ENCODE assay signal across 27 cellular contexts in genomic region chr14:24258119-24258518, GRCh38. TPM values are rescaled to one million over a fixed set of nuclear protein-coding genes. Genes with fewer than 3 reads are reported as not detected.
"Had no signal": no experiment of that assay in that cellular context is flagged by ENCODE, and none has a peak within 500 bp of the region (broad histone marks: within the 10 kb centered on the region; RNA-seq: fewer than 3 reads in every experiment).

No MANE protein-coding gene starts in this region.

- H3K27ac Mint-ChIP-seq: natural killer cell had no signal

- H3K4me2 ChIP-seq: smooth muscle cell had no signal

- DNase-seq: dermis blood vessel endothelial cell; effector memory CD4-positive, alpha-beta T cell; foreskin keratinocyte; hypothalamus; immature natural killer cell; islet precursor cell; mesendoderm; natural killer cell; stimulated activated CD4-positive, alpha-beta T cell treated with anti-CD3 and anti-CD28 coated beads, Interleukin-2, amount 100 ng/mL, for 24 hours; stimulated activated CD4-positive, alpha-beta T cell treated with anti-CD3 and anti-CD28 coated beads, Interleukin-4, amount 100 ng/mL, for 24 hours; stimulated activated naive CD8-positive, alpha-beta T cell treated with anti-CD3 and anti-CD28 coated beads, Interleukin-15, Interleukin-2, amounts not matched to agents 100 U/mL and 50 U/mL, for 24 hours; substantia nigra; testis; upper lobe of left lung had no signal

- H3K36me3 ChIP-seq: cardiac muscle cell, pancreas, prostate gland, right atrium auricular region had no signal

- H3K27me3 Mint-ChIP-seq: central memory CD8-positive, alpha-beta T cell had no signal

- H3K4me3 ChIP-seq: cardiac muscle cell, coronary artery, gastroesophageal sphincter, pancreas, prostate gland, right atrium auricular region, smooth muscle cell, testis, tibial artery, upper lobe of left lung had no signal

- H3K4me1 Mint-ChIP-seq: central memory CD8-positive, alpha-beta T cell; immature natural killer cell; natural killer cell; stimulated activated effector memory CD8-positive, alpha-beta T cell treated with anti-CD3 and anti-CD28 coated beads, Interleukin-12 subunit alpha, Interleukin-12 subunit beta, amount 100 ng/mL, for 72 hours had no signal

- H3K4me1 ChIP-seq: pancreas, prostate gland, right atrium auricular region, testis had no signal

- H3K27ac ChIP-seq: foreskin keratinocyte, gastroesophageal sphincter, neutrophil, prostate gland, right atrium auricular region, testis, tibial artery had no signal

- H3K9me3 Mint-ChIP-seq: central memory CD8-positive, alpha-beta T cell; immature natural killer cell; natural killer cell; stimulated activated effector memory CD8-positive, alpha-beta T cell treated with anti-CD3 and anti-CD28 coated beads, Interleukin-12 subunit alpha, Interleukin-12 subunit beta, amount 100 ng/mL, for 72 hours had no signal

- ATAC-seq: esophagus mucosa; gastroesophageal sphincter; left lobe of liver; natural killer cell; stimulated activated effector memory CD8-positive, alpha-beta T cell treated with anti-CD3 and anti-CD28 coated beads, Interleukin-12 subunit alpha, Interleukin-12 subunit beta, amount 100 ng/mL, for 72 hours; stimulated activated naive CD8-positive, alpha-beta T cell treated with anti-CD3 and anti-CD28 coated beads, Interleukin-15, Interleukin-2, amounts not matched to agents 100 U/mL and 50 U/mL, for 24 hours had no signal

- H3K9me3 ChIP-seq: gastroesophageal sphincter, neutrophil, pancreas, prostate gland, right atrium auricular region, testis, tibial artery, upper lobe of left lung had no signal

- H3K4me3 Mint-ChIP-seq: central memory CD8-positive, alpha-beta T cell; immature natural killer cell; natural killer cell; stimulated activated effector memory CD8-positive, alpha-beta T cell treated with anti-CD3 and anti-CD28 coated beads, Interleukin-12 subunit alpha, Interleukin-12 subunit beta, amount 100 ng/mL, for 72 hours had no signal

- H3K27me3 ChIP-seq: cardiac muscle cell, foreskin keratinocyte, gastroesophageal sphincter, neutrophil, pancreas, right atrium auricular region, testis, tibial artery, upper lobe of left lung had no signal

- H3K36me3 Mint-ChIP-seq: natural killer cell had no signal

RNA-seq across cellular contexts. Expression of gene TGM1, which starts 4.9 kb away (rescaled TPM):
- polyA plus RNA-seq: cardiac muscle cell had no signal
